In genomic region chr14:60153996-60154395, GRCh38 we compare ENCODE assay signal across 17 cellular contexts. TPM values are rescaled to one million over a fixed set of nuclear protein-coding genes. Genes with fewer than 3 reads are reported as not detected.
DNase-seq lines count a peak whose midpoint lies in the region; ATAC-seq and TF ChIP-seq lines count a peak whose summit lies in the region.
"Had no signal": no experiment of that assay in that cellular context is flagged by ENCODE, and none has a peak within 500 bp of the region (broad histone marks: within the 10 kb centered on the region; RNA-seq: fewer than 3 reads in every experiment).

No MANE protein-coding gene starts in this region.

- H3K27ac Mint-ChIP-seq in activated CD4-positive, alpha-beta T cell treated with anti-CD3 and anti-CD28 coated beads, Interleukin-2, amount 10 ng/mL, durations not matched to agents 7 days and 5 days = peak overlapping the region; percentile 21
- peak overlapping the region; percentile 86 for H3K27ac Mint-ChIP-seq in central memory CD8-positive, alpha-beta T cell (ENCODE audit: low read depth)
- H3K27ac Mint-ChIP-seq: nephron had no signal

- H3K27me3 Mint-ChIP-seq in activated CD4-positive, alpha-beta T cell treated with anti-CD3 and anti-CD28 coated beads, Interleukin-2, amount 10 ng/mL, durations not matched to agents 7 days and 5 days = no peaks in the 10 kb centered on the region
- no peaks in the 10 kb centered on the region for H3K27me3 Mint-ChIP-seq in central memory CD8-positive, alpha-beta T cell
- H3K27me3 Mint-ChIP-seq: activated naive CD4-positive, alpha-beta T cell treated with anti-CD3 and anti-CD28 coated beads, Interleukin-2, amount 10 ng/mL, durations not matched to agents 7 days and 5 days had no signal

- H3K36me3 Mint-ChIP-seq in activated CD4-positive, alpha-beta T cell treated with anti-CD3 and anti-CD28 coated beads, Interleukin-2, amount 10 ng/mL, durations not matched to agents 7 days and 5 days (ENCODE audit: low read depth) = peaks cover 51% of the 10 kb centered on the region
- peaks cover 42% of the 10 kb centered on the region for H3K36me3 Mint-ChIP-seq in central memory CD8-positive, alpha-beta T cell (ENCODE audit: insufficient read depth)

- H3K36me3 ChIP-seq in SJSA1 = peaks cover 56% of the 10 kb centered on the region
- H3K36me3 ChIP-seq in spleen = peaks cover 0 to 58% (median 18%) of the 10 kb centered on the region in 6 donors

- no peak overlapping the region for H3K4me3 Mint-ChIP-seq in activated CD4-positive, alpha-beta T cell treated with anti-CD3 and anti-CD28 coated beads, Interleukin-2, amount 10 ng/mL, durations not matched to agents 7 days and 5 days
- H3K4me3 Mint-ChIP-seq in central memory CD8-positive, alpha-beta T cell = no peak overlapping the region
- H3K4me3 Mint-ChIP-seq: activated naive CD4-positive, alpha-beta T cell treated with anti-CD3 and anti-CD28 coated beads, Interleukin-2, amount 10 ng/mL, durations not matched to agents 7 days and 5 days; nephron had no signal

- H3K4me1 ChIP-seq in SJSA1 (replicated peaks) (peaks cover 54% of the 10 kb centered on the region), spleen (peaks cover 22 to 85% (median 56%) of the 10 kb centered on the region in 6 donors)

- H3K27ac ChIP-seq in SJSA1 = peak overlapping the region; percentile 92
- H3K27ac ChIP-seq in spleen = peak overlapping the region; percentile 10 to 85 (median 72)

- intact Hi-C loops in spleen (cut with DNase I; ENCODE audit: low total_unique reads) = no loop called here

- TF ChIP-seq CTCF in spleen (IDR thresholded peaks at IDR 0.05 in 8 of 11, conservative IDR thresholded peaks at IDR 0.05 in 3 of 11) = no peak

- no peaks in the 10 kb centered on the region for H3K27me3 ChIP-seq in SJSA1 (replicated peaks)
- H3K27me3 ChIP-seq in spleen (replicated peaks in 1 of 7) = no peaks in the 10 kb centered on the region
- H3K27me3 ChIP-seq: heart left ventricle, MG63 had no signal

- ATAC-seq in central memory CD8-positive, alpha-beta T cell (replicated peaks; ENCODE audit: extremely low read depth, poor library complexity, severe bottlenecking) = peak; percentile 28
- ATAC-seq: heart left ventricle, left cardiac atrium had no signal

- H3K9me3 ChIP-seq in SJSA1 (replicated peaks) (no peaks in the 10 kb centered on the region), spleen (no peaks in the 10 kb centered on the region)
- H3K9me3 ChIP-seq: heart left ventricle, MG63, SK-N-SH had no signal

- whole genome bisulfite sequencing in spleen, 5 donors = 43 to 54% (median 49%) methylated on average over 2 of the region's 2 CpGs

- DNase-seq in activated CD4-positive, alpha-beta T cell treated with anti-CD3 and anti-CD28 coated beads, Interleukin-2, amount 10 ng/mL, durations not matched to agents 7 days and 5 days = peak; percentile 17
- DNase-seq in activated CD4-positive, alpha-beta T cell treated with anti-CD3 and anti-CD28 coated beads, Interleukin-2, amount 50 U/mL, for 48 hours = no peak
- DNase-seq in SJSA1 (ENCODE audit: low read depth in 1 of 2, low spot score in 2 of 2) (peak; percentile 82 to 85), spleen (no peak), nucleus accumbens (lab: John Stamatoyannopoulos, UW) (no peak), mesenteric fat pad (ENCODE audit: low spot score) (no peak), putamen (ENCODE audit: low spot score) (no peak)
- DNase-seq in central memory CD8-positive, alpha-beta T cell (ENCODE audit: low spot score in 2 of 2) = no peak
- DNase-seq: activated CD4-positive, alpha-beta T cell treated with anti-CD3 and anti-CD28 coated beads for 48 hours; activated naive CD4-positive, alpha-beta T cell treated with anti-CD3 and anti-CD28 coated beads, Interleukin-2, amount 10 ng/mL, durations not matched to agents 7 days and 5 days; DMS 273 treated with DMSO at 0.1 percent for 48 hours; H7; heart left ventricle; left cardiac atrium; MG63; SK-N-SH had no signal

- no peak overlapping the region for H3K4me3 ChIP-seq in SJSA1
- peak overlapping the region in 1 of 8 donors; percentile 23 for H3K4me3 ChIP-seq in spleen
- H3K4me3 ChIP-seq: heart left ventricle, MG63 had no signal

- CTCF ChIA-PET in activated CD4-positive, alpha-beta T cell treated with anti-CD3 and anti-CD28 coated beads, Interleukin-2, amount 10 ng/mL, durations not matched to agents 7 days and 5 days (lab: Charles Lee) = interaction anchor here (1.1 kb wide), 1 partner anchor 29 kb away, joined by 4 read pairs; no protein-coding TSS in a partner anchor

- POLR2A ChIA-PET in activated CD4-positive, alpha-beta T cell treated with anti-CD3 and anti-CD28 coated beads, Interleukin-2, amount 10 ng/mL, durations not matched to agents 7 days and 5 days (lab: Charles Lee) = no interaction called here

- no peaks in the 10 kb centered on the region for H3K9me3 Mint-ChIP-seq in activated CD4-positive, alpha-beta T cell treated with anti-CD3 and anti-CD28 coated beads, Interleukin-2, amount 10 ng/mL, durations not matched to agents 7 days and 5 days
- no peaks in the 10 kb centered on the region for H3K9me3 Mint-ChIP-seq in central memory CD8-positive, alpha-beta T cell
- H3K9me3 Mint-ChIP-seq: activated naive CD4-positive, alpha-beta T cell treated with anti-CD3 and anti-CD28 coated beads, Interleukin-2, amount 10 ng/mL, durations not matched to agents 7 days and 5 days; nephron had no signal

- no peak for TF ChIP-seq POLR2A in spleen (IDR thresholded peaks at IDR 0.05)

- peaks cover 39% of the 10 kb centered on the region for H3K4me1 Mint-ChIP-seq in activated CD4-positive, alpha-beta T cell treated with anti-CD3 and anti-CD28 coated beads, Interleukin-2, amount 10 ng/mL, durations not matched to agents 7 days and 5 days
- peaks cover 62% of the 10 kb centered on the region for H3K4me1 Mint-ChIP-seq in central memory CD8-positive, alpha-beta T cell

RNA-seq across cellular contexts. Expression of gene DHRS7, which starts 11.2 kb away (rescaled TPM):
- 10 to 100 TPM; 36.9 to 44.8 TPM for total RNA-seq in activated CD4-positive, alpha-beta T cell treated with anti-CD3 and anti-CD28 coated beads, Interleukin-2, amount 10 ng/mL, durations not matched to agents 7 days and 5 days
- total RNA-seq in SJSA1 (2014; rRNA removed; shearing (Covaris generic)) = 97.6 and 239 TPM in 2 replicates
- total RNA-seq in spleen = 10 to 100 TPM; 47.5 to 93.1 (median 56.2) TPM
- 10 to 100 TPM; 30.0 to 32.1 (median 30.8) TPM for polyA plus RNA-seq in spleen
- total RNA-seq in mesenteric fat pad = 47.9 TPM

Comparison
In these comparisons a context has a peak if more than half of its experiments do, and no peak if none do; other contexts are left out.
1. DNase-seq: peak in activated CD4-positive, alpha-beta T cell treated with anti-CD3 and anti-CD28 coated beads, Interleukin-2, amount 10 ng/mL, durations not matched to agents 7 days and 5 days (single experiment) and SJSA1 (2 of 2); none in activated CD4-positive, alpha-beta T cell treated with anti-CD3 and anti-CD28 coated beads, Interleukin-2, amount 50 U/mL, for 48 hours (0 of 2), central memory CD8-positive, alpha-beta T cell (0 of 2), spleen (single experiment), nucleus accumbens (0 of 56), mesenteric fat pad (single experiment) and putamen (single experiment).